ENCODE assay signal across 1 cellular context in the genomic region with DNA sequence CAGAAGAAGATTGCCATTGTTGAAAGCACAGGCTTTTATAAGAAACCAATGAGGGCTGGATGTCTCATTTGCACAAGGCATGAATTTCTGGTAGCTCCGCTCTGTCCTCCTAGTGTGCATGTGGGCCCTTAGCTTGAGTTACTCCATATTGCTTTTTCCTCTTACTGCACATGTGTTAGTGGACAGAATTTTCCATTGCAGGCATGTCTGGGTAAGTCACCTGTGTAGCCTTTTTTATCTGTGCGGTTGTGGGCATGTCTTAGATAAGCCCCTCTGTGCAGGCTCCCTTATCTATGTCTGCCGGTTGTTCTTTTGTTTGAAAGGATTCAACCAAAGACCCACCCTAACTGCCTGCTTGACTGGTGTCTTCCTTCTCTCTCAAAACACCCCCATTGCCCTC.
TF ChIP-seq lines count a peak whose summit lies in the region.

No MANE protein-coding gene starts in this region.

TF ChIP-seq in K562, 482 proteins besides CTCF, POLR2A, EP300 and RAD21 (continued from another document and continues in another):
- TF ChIP-seq, protein P1, sequence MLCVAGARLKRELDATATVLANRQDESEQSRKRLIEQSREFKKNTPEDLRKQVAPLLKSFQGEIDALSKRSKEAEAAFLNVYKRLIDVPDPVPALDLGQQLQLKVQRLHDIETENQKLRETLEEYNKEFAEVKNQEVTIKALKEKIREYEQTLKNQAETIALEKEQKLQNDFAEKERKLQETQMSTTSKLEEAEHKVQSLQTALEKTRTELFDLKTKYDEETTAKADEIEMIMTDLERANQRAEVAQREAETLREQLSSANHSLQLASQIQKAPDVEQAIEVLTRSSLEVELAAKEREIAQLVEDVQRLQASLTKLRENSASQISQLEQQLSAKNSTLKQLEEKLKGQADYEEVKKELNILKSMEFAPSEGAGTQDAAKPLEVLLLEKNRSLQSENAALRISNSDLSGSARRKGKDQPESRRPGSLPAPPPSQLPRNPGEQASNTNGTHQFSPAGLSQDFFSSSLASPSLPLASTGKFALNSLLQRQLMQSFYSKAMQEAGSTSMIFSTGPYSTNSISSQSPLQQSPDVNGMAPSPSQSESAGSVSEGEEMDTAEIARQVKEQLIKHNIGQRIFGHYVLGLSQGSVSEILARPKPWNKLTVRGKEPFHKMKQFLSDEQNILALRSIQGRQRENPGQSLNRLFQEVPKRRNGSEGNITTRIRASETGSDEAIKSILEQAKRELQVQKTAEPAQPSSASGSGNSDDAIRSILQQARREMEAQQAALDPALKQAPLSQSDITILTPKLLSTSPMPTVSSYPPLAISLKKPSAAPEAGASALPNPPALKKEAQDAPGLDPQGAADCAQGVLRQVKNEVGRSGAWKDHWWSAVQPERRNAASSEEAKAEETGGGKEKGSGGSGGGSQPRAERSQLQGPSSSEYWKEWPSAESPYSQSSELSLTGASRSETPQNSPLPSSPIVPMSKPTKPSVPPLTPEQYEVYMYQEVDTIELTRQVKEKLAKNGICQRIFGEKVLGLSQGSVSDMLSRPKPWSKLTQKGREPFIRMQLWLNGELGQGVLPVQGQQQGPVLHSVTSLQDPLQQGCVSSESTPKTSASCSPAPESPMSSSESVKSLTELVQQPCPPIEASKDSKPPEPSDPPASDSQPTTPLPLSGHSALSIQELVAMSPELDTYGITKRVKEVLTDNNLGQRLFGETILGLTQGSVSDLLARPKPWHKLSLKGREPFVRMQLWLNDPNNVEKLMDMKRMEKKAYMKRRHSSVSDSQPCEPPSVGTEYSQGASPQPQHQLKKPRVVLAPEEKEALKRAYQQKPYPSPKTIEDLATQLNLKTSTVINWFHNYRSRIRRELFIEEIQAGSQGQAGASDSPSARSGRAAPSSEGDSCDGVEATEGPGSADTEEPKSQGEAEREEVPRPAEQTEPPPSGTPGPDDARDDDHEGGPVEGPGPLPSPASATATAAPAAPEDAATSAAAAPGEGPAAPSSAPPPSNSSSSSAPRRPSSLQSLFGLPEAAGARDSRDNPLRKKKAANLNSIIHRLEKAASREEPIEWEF (CRISPR knock-in tag; IDR thresholded peaks at IDR 0.05) = peak; percentile 90; the same call in 1 of the 2 replicates
- peak; percentile 91 for TF ChIP-seq ZNF324 (CRISPR knock-in tag; IDR thresholded peaks at IDR 0.05)
- no peak for TF ChIP-seq MYC (IDR thresholded peaks at IDR 0.05; ENCODE audit: low read depth, low read length)
- TF ChIP-seq MYC (CRISPR knock-in tag; IDR thresholded peaks at IDR 0.05; ENCODE audit: borderline replicate concordance, low read depth) = peak; percentile 93
- peak; percentile 99 for TF ChIP-seq ELF4 (CRISPR knock-in tag; IDR thresholded peaks at IDR 0.05)
- peak; percentile 94 for TF ChIP-seq ZFP36 (IDR thresholded peaks at IDR 0.05; ENCODE audit: low read depth, low read length, partially characterized antibody)
- peak; percentile 85 for TF ChIP-seq HOXB6 (CRISPR knock-in tag; IDR thresholded peaks at IDR 0.05; ENCODE audit: borderline replicate concordance)
- peak; percentile 61; the same call in 1 of the 2 replicates for TF ChIP-seq NCOA1 (IDR thresholded peaks at IDR 0.05; ENCODE audit: low read depth)
- peak; percentile 93 for TF ChIP-seq ZNF354B (CRISPR knock-in tag; IDR thresholded peaks at IDR 0.05)
- TF ChIP-seq ZNF77 (CRISPR knock-in tag; IDR thresholded peaks at IDR 0.05) = 0 out of 2 replicates have a peak, but pooled peaks have one; percentile 39
- peak; percentile 95 for TF ChIP-seq MEF2D (tag; conservative IDR thresholded peaks at IDR 0.05; ENCODE audit: low read depth)
- TF ChIP-seq, protein P2, sequence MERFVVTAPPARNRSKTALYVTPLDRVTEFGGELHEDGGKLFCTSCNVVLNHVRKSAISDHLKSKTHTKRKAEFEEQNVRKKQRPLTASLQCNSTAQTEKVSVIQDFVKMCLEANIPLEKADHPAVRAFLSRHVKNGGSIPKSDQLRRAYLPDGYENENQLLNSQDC (CRISPR knock-in tag; IDR thresholded peaks at IDR 0.05) = no peak; the same call in 1 of the 2 replicates
- TF ChIP-seq TGIF2 (CRISPR knock-in tag; IDR thresholded peaks at IDR 0.05) = no peak
- TF ChIP-seq MAFG (tag; conservative IDR thresholded peaks at IDR 0.05) = no peak; the same call in 1 of the 2 replicates
- TF ChIP-seq TEAD2 (tag; IDR thresholded peaks at IDR 0.05) = peak; percentile 93
- TF ChIP-seq ZNF707 (CRISPR knock-in tag; conservative IDR thresholded peaks at IDR 0.05) = peak; percentile 93
- no peak for TF ChIP-seq RFX5 (IDR thresholded peaks at IDR 0.05; ENCODE audit: low read depth, low read length)
- TF ChIP-seq CBX3 (IDR thresholded peaks at IDR 0.05; ENCODE audit: borderline replicate concordance in 1 of 2, low read length in 2 of 2) = peak in 1 of 2 experiments; percentile 97; a peak in 2 of 3 replicates
- TF ChIP-seq, protein P3, sequence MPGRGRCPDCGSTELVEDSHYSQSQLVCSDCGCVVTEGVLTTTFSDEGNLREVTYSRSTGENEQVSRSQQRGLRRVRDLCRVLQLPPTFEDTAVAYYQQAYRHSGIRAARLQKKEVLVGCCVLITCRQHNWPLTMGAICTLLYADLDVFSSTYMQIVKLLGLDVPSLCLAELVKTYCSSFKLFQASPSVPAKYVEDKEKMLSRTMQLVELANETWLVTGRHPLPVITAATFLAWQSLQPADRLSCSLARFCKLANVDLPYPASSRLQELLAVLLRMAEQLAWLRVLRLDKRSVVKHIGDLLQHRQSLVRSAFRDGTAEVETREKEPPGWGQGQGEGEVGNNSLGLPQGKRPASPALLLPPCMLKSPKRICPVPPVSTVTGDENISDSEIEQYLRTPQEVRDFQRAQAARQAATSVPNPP (IDR thresholded peaks at IDR 0.05; ENCODE audit: borderline replicate concordance, insufficient read depth, insufficient read length) = no peak
- TF ChIP-seq, protein P4, sequence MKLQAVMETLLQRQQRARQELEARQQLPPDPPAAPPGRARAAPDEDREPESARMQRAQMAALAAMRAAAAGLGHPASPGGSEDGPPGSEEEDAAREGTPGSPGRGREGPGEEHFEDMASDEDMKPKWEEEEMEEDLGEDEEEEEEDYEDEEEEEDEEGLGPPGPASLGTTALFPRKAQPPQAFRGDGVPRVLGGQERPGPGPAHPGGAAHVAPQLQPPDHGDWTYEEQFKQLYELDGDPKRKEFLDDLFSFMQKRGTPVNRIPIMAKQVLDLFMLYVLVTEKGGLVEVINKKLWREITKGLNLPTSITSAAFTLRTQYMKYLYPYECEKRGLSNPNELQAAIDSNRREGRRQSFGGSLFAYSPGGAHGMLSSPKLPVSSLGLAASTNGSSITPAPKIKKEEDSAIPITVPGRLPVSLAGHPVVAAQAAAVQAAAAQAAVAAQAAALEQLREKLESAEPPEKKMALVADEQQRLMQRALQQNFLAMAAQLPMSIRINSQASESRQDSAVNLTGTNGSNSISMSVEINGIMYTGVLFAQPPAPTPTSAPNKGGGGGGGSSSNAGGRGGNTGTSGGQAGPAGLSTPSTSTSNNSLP (IDR thresholded peaks at IDR 0.05; ENCODE audit: borderline replicate concordance, low read depth, low read length) = no peak
- no peak for TF ChIP-seq ZFPM2 (CRISPR knock-in tag; IDR thresholded peaks at IDR 0.05)
- TF ChIP-seq BRF1 (IDR thresholded peaks at IDR 0.05; ENCODE audit: borderline replicate concordance, extremely low read depth, insufficient read length) = no peak
- TF ChIP-seq, protein P5, sequence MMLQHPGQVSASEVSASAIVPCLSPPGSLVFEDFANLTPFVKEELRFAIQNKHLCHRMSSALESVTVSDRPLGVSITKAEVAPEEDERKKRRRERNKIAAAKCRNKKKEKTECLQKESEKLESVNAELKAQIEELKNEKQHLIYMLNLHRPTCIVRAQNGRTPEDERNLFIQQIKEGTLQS (IDR thresholded peaks at IDR 0.05) = no peak
- TF ChIP-seq, protein P5 (CRISPR knock-in tag; conservative IDR thresholded peaks at IDR 0.05) = no peak
- TF ChIP-seq, protein P6, sequence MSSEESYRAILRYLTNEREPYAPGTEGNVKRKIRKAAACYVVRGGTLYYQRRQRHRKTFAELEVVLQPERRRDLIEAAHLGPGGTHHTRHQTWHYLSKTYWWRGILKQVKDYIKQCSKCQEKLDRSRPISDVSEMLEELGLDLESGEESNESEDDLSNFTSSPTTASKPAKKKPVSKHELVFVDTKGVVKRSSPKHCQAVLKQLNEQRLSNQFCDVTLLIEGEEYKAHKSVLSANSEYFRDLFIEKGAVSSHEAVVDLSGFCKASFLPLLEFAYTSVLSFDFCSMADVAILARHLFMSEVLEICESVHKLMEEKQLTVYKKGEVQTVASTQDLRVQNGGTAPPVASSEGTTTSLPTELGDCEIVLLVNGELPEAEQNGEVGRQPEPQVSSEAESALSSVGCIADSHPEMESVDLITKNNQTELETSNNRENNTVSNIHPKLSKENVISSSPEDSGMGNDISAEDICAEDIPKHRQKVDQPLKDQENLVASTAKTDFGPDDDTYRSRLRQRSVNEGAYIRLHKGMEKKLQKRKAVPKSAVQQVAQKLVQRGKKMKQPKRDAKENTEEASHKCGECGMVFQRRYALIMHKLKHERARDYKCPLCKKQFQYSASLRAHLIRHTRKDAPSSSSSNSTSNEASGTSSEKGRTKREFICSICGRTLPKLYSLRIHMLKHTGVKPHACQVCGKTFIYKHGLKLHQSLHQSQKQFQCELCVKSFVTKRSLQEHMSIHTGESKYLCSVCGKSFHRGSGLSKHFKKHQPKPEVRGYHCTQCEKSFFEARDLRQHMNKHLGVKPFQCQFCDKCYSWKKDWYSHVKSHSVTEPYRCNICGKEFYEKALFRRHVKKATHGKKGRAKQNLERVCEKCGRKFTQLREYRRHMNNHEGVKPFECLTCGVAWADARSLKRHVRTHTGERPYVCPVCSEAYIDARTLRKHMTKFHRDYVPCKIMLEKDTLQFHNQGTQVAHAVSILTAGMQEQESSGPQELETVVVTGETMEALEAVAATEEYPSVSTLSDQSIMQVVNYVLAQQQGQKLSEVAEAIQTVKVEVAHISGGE (CRISPR knock-in tag; IDR thresholded peaks at IDR 0.05) = peak in 1 of 3 experiments; percentile 80; a peak in 2 of 6 replicates
- peak; percentile 93 for TF ChIP-seq ILK (tag; IDR thresholded peaks at IDR 0.05; ENCODE audit: borderline replicate concordance, low read depth)
- 0 out of 2 replicates have a peak, but pooled peaks have one; percentile 18 for TF ChIP-seq CREM (IDR thresholded peaks at IDR 0.05; ENCODE audit: low read depth)
- TF ChIP-seq, protein P7, sequence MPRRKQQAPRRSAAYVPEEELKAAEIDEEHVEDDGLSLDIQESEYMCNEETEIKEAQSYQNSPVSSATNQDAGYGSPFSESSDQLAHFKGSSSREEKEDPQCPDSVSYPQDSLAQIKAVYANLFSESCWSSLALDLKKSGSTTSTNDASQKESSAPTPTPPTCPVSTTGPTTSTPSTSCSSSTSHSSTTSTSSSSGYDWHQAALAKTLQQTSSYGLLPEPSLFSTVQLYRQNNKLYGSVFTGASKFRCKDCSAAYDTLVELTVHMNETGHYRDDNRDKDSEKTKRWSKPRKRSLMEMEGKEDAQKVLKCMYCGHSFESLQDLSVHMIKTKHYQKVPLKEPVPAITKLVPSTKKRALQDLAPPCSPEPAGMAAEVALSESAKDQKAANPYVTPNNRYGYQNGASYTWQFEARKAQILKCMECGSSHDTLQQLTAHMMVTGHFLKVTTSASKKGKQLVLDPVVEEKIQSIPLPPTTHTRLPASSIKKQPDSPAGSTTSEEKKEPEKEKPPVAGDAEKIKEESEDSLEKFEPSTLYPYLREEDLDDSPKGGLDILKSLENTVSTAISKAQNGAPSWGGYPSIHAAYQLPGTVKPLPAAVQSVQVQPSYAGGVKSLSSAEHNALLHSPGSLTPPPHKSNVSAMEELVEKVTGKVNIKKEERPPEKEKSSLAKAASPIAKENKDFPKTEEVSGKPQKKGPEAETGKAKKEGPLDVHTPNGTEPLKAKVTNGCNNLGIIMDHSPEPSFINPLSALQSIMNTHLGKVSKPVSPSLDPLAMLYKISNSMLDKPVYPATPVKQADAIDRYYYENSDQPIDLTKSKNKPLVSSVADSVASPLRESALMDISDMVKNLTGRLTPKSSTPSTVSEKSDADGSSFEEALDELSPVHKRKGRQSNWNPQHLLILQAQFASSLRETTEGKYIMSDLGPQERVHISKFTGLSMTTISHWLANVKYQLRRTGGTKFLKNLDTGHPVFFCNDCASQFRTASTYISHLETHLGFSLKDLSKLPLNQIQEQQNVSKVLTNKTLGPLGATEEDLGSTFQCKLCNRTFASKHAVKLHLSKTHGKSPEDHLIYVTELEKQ (CRISPR knock-in tag; IDR thresholded peaks at IDR 0.05) = peak; percentile 97
- peak; percentile 85 for TF ChIP-seq KLF16 (IDR thresholded peaks at IDR 0.05)
- TF ChIP-seq, protein P8, sequence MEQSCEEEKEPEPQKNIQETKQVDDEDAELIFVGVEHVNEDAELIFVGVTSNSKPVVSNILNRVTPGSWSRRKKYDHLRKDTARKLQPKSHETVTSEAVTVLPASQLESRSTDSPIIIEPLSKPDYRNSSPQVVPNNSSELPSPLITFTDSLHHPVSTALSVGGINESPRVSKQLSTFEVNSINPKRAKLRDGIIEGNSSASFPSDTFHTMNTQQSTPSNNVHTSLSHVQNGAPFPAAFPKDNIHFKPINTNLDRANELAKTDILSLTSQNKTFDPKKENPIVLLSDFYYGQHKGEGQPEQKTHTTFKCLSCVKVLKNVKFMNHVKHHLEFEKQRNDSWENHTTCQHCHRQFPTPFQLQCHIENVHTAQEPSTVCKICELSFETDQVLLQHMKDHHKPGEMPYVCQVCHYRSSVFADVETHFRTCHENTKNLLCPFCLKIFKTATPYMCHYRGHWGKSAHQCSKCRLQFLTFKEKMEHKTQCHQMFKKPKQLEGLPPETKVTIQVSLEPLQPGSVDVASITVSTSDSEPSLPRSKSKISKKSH (CRISPR knock-in tag; IDR thresholded peaks at IDR 0.05) = peak; percentile 92; the same call in 1 of the 2 replicates
- peak; percentile 52; the same call in 1 of the 2 replicates for TF ChIP-seq BHLHE40 (IDR thresholded peaks at IDR 0.05; ENCODE audit: low read length)
- no peak for TF ChIP-seq ZNF384 (IDR thresholded peaks at IDR 0.05; ENCODE audit: low read depth, low read length)
- TF ChIP-seq, protein P9, sequence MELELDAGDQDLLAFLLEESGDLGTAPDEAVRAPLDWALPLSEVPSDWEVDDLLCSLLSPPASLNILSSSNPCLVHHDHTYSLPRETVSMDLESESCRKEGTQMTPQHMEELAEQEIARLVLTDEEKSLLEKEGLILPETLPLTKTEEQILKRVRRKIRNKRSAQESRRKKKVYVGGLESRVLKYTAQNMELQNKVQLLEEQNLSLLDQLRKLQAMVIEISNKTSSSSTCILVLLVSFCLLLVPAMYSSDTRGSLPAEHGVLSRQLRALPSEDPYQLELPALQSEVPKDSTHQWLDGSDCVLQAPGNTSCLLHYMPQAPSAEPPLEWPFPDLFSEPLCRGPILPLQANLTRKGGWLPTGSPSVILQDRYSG (tag; conservative IDR thresholded peaks at IDR 0.05; ENCODE audit: low read depth) = peak; percentile 99
- no peak for TF ChIP-seq STAG1 (CRISPR knock-in tag; IDR thresholded peaks at IDR 0.05; ENCODE audit: borderline replicate concordance)
- peak; percentile 99 for TF ChIP-seq SMAD4 (CRISPR knock-in tag; conservative IDR thresholded peaks at IDR 0.05)
- TF ChIP-seq ZNF224 (CRISPR knock-in tag; IDR thresholded peaks at IDR 0.05) = no peak
- TF ChIP-seq NR2C2 (CRISPR knock-in tag; IDR thresholded peaks at IDR 0.05) = no peak
- peak; percentile 62; the same call in 1 of the 2 replicates for TF ChIP-seq NR2C2 (tag; IDR thresholded peaks at IDR 0.05)
- no peak for TF ChIP-seq CHD1 (IDR thresholded peaks at IDR 0.05; ENCODE audit: low read length)
- no peak for TF ChIP-seq POLR2B (IDR thresholded peaks at IDR 0.05; ENCODE audit: low read depth, partially characterized antibody)
